ENCODE assay signal across 8 cellular contexts in genomic region chr19:3098515-3099346, GRCh38. TPM values are rescaled to one million over a fixed set of nuclear protein-coding genes. Genes with fewer than 3 reads are reported as not detected.
DNase-seq lines count a peak whose midpoint lies in the region; ATAC-seq and TF ChIP-seq lines count a peak whose summit lies in the region.

No MANE protein-coding gene starts in this region.

- TF ChIP-seq CTCF in brain microvascular endothelial cell (IDR thresholded peaks at IDR 0.05; ENCODE audit: low read depth, low read length, missing control alignments) = no peak

- no peak for ATAC-seq in GM18858 (IDR thresholded peaks at IDR 0.05; ENCODE audit: unreplicated experiment)

- no peaks in the 10 kb centered on the region for H3K27me3 ChIP-seq in brain microvascular endothelial cell (replicated peaks)

- peak; percentile 32 for DNase-seq in KBM-7
- DNase-seq in brain microvascular endothelial cell = no peak
- peak; percentile 31 for DNase-seq in iris pigment epithelial cell (ENCODE audit: low read depth)
- DNase-seq in LoVo (ENCODE audit: low spot score) = no peak
- no peak for DNase-seq in cerebellar cortex (ENCODE audit: low spot score)
- DNase-seq in superior temporal gyrus (ENCODE audit: extremely low spot score) = no peak

- no peaks in the 10 kb centered on the region for H3K36me3 ChIP-seq in brain microvascular endothelial cell (replicated peaks)

- no peak overlapping the region for H3K4me3 ChIP-seq in brain microvascular endothelial cell (ENCODE audit: low read depth, low read length)

- H3K27ac ChIP-seq in brain microvascular endothelial cell (peak overlapping the region; percentile 40), temporal lobe (ENCODE audit: low read depth, low read length) (peak overlapping the region; percentile 20)

- in situ Hi-C loops in KBM-7 (cut with MboI; ENCODE audit: low pct_unique_long_range_greater_than_20kb, low sequenced_read_pairs) = no loop called here
- in situ Hi-C loops in brain microvascular endothelial cell (cut with HindIII; ENCODE audit: low pct_ligation_motif_present, low sequenced_read_pairs) = no loop called here

RNA-seq across cellular contexts. Expression of gene GNA11, which starts 4.6 kb away (rescaled TPM):
- total RNA-seq in temporal lobe = 43.8 TPM

RNA-seq across cellular contexts. Expression of gene TLE5, which starts 36.4 kb away (rescaled TPM):
- total RNA-seq in temporal lobe = 103 TPM

RNA-seq across cellular contexts. Expression of gene GNA15, which starts 37.1 kb away (rescaled TPM):
- total RNA-seq in temporal lobe = 0.25 TPM

Comparison
In these comparisons a context has a peak if more than half of its experiments do, and no peak if none do; other contexts are left out.
1. DNase-seq: peak in KBM-7 (single experiment) and iris pigment epithelial cell (single experiment); none in brain microvascular endothelial cell (single experiment), LoVo (single experiment), cerebellar cortex (single experiment) and superior temporal gyrus (single experiment).